ENCODE assay signal across 20 cellular contexts in the genomic region with DNA sequence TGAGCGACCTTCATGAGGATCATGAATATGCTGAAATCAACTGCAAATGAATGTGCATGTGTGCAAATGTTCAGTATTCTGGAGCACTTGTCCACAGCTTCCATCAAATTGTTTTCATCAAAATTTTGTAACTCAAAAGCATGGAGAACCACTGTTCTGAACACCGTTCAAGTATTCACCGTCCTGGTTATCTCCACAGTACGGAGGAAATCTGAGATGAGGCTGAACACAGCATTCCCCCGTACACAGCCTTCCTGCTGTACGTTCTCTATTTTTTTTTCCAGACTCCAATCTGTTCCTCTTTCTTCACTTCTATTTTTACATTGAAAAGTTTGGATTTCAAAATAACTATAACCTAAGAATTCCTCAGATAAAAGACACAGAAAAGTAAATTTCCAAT. TPM values are rescaled to one million over a fixed set of nuclear protein-coding genes. Genes with fewer than 3 reads are reported as not detected.
A peak's percentile ranks its signal among the peaks of the same experiment; 100 is the strongest.
DNase-seq lines count a peak whose midpoint lies in the region; TF ChIP-seq lines count a peak whose summit lies in the region.
"Had no signal": no experiment of that assay in that cellular context is flagged by ENCODE, and none has a peak within 500 bp of the region (broad histone marks: within the 10 kb centered on the region; RNA-seq: fewer than 3 reads in every experiment).

No MANE protein-coding gene starts in this region.

- DNase-seq in NCI-H2171 (lab: John Stamatoyannopoulos, UW) (peak; percentile 49), dorsolateral prefrontal cortex (no peak), testis (no peak), A673 (ENCODE audit: low spot score) (no peak), suprapubic skin (ENCODE audit: low spot score in 2 of 2) (no peak), iPS-NIHi7 (ENCODE audit: extremely low spot score) (no peak), left ventricle myocardium inferior (no peak)
- DNase-seq: CD4-positive, alpha-beta memory T cell; Kasumi-1; MG63; NCI-H1048; NCI-H1436 treated with DMSO at 0.1 percent for 48 hours; NCI-H2029; NCI-H510A; NCI-H774; SHP77 had no signal

- H3K27me3 ChIP-seq in dorsolateral prefrontal cortex (no peaks in the 10 kb centered on the region), testis (no peaks in the 10 kb centered on the region), A673 (replicated peaks; ENCODE audit: insufficient read depth, low read depth, low read length, poor library complexity) (no peaks in the 10 kb centered on the region), suprapubic skin (no peaks in the 10 kb centered on the region), left ventricle myocardium inferior (ENCODE audit: low read depth) (no peaks in the 10 kb centered on the region)
- H3K27me3 ChIP-seq: MG63 had no signal

- H3K4me3 ChIP-seq in dorsolateral prefrontal cortex (no peak overlapping the region), testis (no peak overlapping the region), A673 (ENCODE audit: low read depth, low read length, poor library complexity, severe bottlenecking) (no peak overlapping the region), suprapubic skin (no peak overlapping the region), left ventricle myocardium inferior (no peak overlapping the region)
- H3K4me3 ChIP-seq: GM12878, GM23338, MG63 had no signal

- TF ChIP-seq POLR2A in testis (IDR thresholded peaks at IDR 0.05) (no peak), suprapubic skin (IDR thresholded peaks at IDR 0.05) (no peak)

- peaks cover 33% of the 10 kb centered on the region for H3K4me1 Mint-ChIP-seq in nephron
- H3K4me1 Mint-ChIP-seq: CD4-positive, alpha-beta memory T cell had no signal

- no peaks in the 10 kb centered on the region for H3K27me3 Mint-ChIP-seq in nephron (ENCODE audit: low read depth)

- H3K27ac Mint-ChIP-seq in nephron, result peak overlapping the region; percentile 46 to 57 (median 52)
- H3K27ac Mint-ChIP-seq: CD4-positive, alpha-beta memory T cell; GM23338 had no signal

- no peaks in the 10 kb centered on the region for H3K9me3 Mint-ChIP-seq in nephron
- H3K9me3 Mint-ChIP-seq: CD4-positive, alpha-beta memory T cell; GM23338 had no signal

- no peak overlapping the region for H3K4me3 Mint-ChIP-seq in nephron
- H3K4me3 Mint-ChIP-seq: CD4-positive, alpha-beta memory T cell; GM23338 had no signal

- H3K27ac ChIP-seq in dorsolateral prefrontal cortex, result peak overlapping the region in 56 of 59 donors; percentile 2 to 93 (median 83)
- H3K27ac ChIP-seq in testis, result peak overlapping the region; percentile 60 to 68
- no peak overlapping the region for H3K27ac ChIP-seq in A673 (ENCODE audit: low read depth, low read length, poor library complexity, severe bottlenecking)
- no peak overlapping the region for H3K27ac ChIP-seq in suprapubic skin
- no peak overlapping the region for H3K27ac ChIP-seq in left ventricle myocardium inferior (replicated peaks)

- no peaks in the 10 kb centered on the region for H3K36me3 Mint-ChIP-seq in nephron (ENCODE audit: low read depth)
- H3K36me3 Mint-ChIP-seq: CD4-positive, alpha-beta memory T cell had no signal

- WGBS in testis, 2 donors, result 48 to 55% methylated on average over 6 of the region's 6 CpGs
- 63% methylated on average over 6 of the region's 6 CpGs for WGBS in suprapubic skin

- intact Hi-C loops in dorsolateral prefrontal cortex (cut with DNase I) (loop anchor here in 1 of 2 donors (10.0 kb wide), 1 partner anchor 56 kb away; no protein-coding TSS in a partner anchor), testis (cut with DNase I; ENCODE audit: low total_unique reads) (no loop called here), A673 (cut with micrococcal nuclease; ENCODE audit: unreplicated experiment) (no loop called here), left ventricle myocardium inferior (cut with micrococcal nuclease) (no loop called here)

- CTCF ChIA-PET in A673 (lab: Charles Lee), result no interaction called here

- H3K4me1 ChIP-seq in testis (peaks cover 14% of the 10 kb centered on the region), A673 (ENCODE audit: insufficient read depth, low read length, poor library complexity, severe bottlenecking) (peaks cover 18% of the 10 kb centered on the region), suprapubic skin (no peaks in the 10 kb centered on the region), left ventricle myocardium inferior (no peaks in the 10 kb centered on the region)

- no TSS peak for BruUV-seq in A673 (replicated peaks; lab: Mats Ljungman, UMichigan)

- H3K36me3 ChIP-seq in testis (ENCODE audit: low read depth, missing control alignments) (no peaks in the 10 kb centered on the region), A673 (ENCODE audit: insufficient read depth, low read length, poor library complexity, severe bottlenecking) (no peaks in the 10 kb centered on the region), suprapubic skin (no peaks in the 10 kb centered on the region), left ventricle myocardium inferior (no peaks in the 10 kb centered on the region)
- H3K36me3 ChIP-seq: MG63 had no signal

- TF ChIP-seq CTCF in dorsolateral prefrontal cortex (IDR thresholded peaks at IDR 0.05 in 54 of 56, conservative IDR thresholded peaks at IDR 0.05 in 2 of 56; ENCODE audit: low read depth in 1 of 56, partially characterized antibody in 56 of 56) (no peak), nephron (IDR thresholded peaks at IDR 0.05; ENCODE audit: unreplicated experiment in 3 of 3) (no peak), testis (IDR thresholded peaks at IDR 0.05) (no peak), A673 (conservative IDR thresholded peaks at IDR 0.05; ENCODE audit: low read depth, low read length) (no peak), suprapubic skin (IDR thresholded peaks at IDR 0.05) (no peak), left ventricle myocardium inferior (IDR thresholded peaks at IDR 0.05; ENCODE audit: borderline replicate concordance) (no peak)

- no peak for TF ChIP-seq EP300 in suprapubic skin (IDR thresholded peaks at IDR 0.05)

- no peaks in the 10 kb centered on the region for H3K9me3 ChIP-seq in testis
- no peaks in the 10 kb centered on the region for H3K9me3 ChIP-seq in A673 (ENCODE audit: low read depth, low read length, poor library complexity, severe bottlenecking)
- H3K9me3 ChIP-seq in suprapubic skin, result no peaks in the 10 kb centered on the region
- no peaks in the 10 kb centered on the region for H3K9me3 ChIP-seq in left ventricle myocardium inferior (replicated peaks)
- H3K9me3 ChIP-seq: MG63 had no signal

- POLR2A ChIA-PET in A673 (lab: Charles Lee; ENCODE audit: low non-redundant PET), result no interaction called here

RNA-seq across cellular contexts. Expression of a gene that starts 17.6 kb away (rescaled TPM):
- 10 to 100 TPM in 1 of 120 experiments, 1 to 10 TPM in 119; 2.2 to 10.3 (median 4.6) TPM for total RNA-seq in dorsolateral prefrontal cortex
- 1 to 10 TPM; 3.5 to 6.0 TPM for total RNA-seq in testis
- polyA plus RNA-seq in testis (ENCODE audit: insufficient read depth, low read depth, low replicate concordance), result 6.3 TPM
- 6.4 and 9.0 TPM in 2 replicates for total RNA-seq in A673 (2021)
- total RNA-seq in suprapubic skin, result 1 to 10 TPM in 1 of 4 donors, under 1 TPM in 1, not detected in 2; 0.45 to 1.7 TPM
- 1.2 TPM for total RNA-seq in left ventricle myocardium inferior
- total RNA-seq: GM12878, OCI-LY7 had no signal
- polyA plus RNA-seq: GM23338 had no signal

Comparison
In these comparisons a context has a peak if more than half of its experiments do, and no peak if none do; other contexts are left out.
1. H3K27ac ChIP-seq: peak in dorsolateral prefrontal cortex (56 of 59) and testis (2 of 2); none in A673 (single experiment), suprapubic skin (single experiment) and left ventricle myocardium inferior (single experiment).